Comparison of ENCODE assay signal across 23 cellular contexts in the genomic region with DNA sequence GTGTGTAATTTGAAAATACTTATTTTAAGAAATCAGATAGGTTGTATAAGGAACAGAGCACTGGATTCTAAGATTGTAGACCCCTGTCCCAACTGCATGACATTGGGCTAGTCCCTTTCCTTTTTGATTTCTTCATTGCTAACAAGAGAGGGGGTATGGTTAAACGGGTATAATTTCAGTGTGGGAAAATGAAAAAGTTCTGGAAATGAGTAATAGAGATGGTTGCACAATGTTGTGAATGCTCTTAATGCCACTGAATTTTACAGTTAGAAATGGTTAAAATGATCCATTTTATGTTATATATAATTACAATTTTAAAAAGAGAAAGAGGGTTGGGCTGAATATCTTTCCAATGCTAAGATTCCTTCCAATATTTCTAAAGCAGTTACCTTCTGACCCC.
DNase-seq lines count a peak whose midpoint lies in the region; ATAC-seq, FAIRE-seq and TF ChIP-seq lines count a peak whose summit lies in the region.
"Had no signal": no experiment of that assay in that cellular context is flagged by ENCODE, and none has a peak within 500 bp of the region (broad histone marks: within the 10 kb centered on the region; RNA-seq: fewer than 3 reads in every experiment).

No MANE protein-coding gene starts in this region.

- TF ChIP-seq RAD21 in A549 (conservative IDR thresholded peaks at IDR 0.05 in 1 of 2, IDR thresholded peaks at IDR 0.05 in 1 of 2), result no peak

- TF ChIP-seq POLR2A in A549 (IDR thresholded peaks at IDR 0.05; ENCODE audit: low read length), result no peak
- no peak for TF ChIP-seq POLR2A in gastroesophageal sphincter (IDR thresholded peaks at IDR 0.05)

- H3K4me3 ChIP-seq in A549 (no peak overlapping the region), GM23248 (no peak overlapping the region), cardiac fibroblast (replicated peaks in 1 of 2; ENCODE audit: low read depth in 2 of 2, low read length in 2 of 2) (no peak overlapping the region), gastroesophageal sphincter (no peak overlapping the region)
- H3K4me3 ChIP-seq: BLaER1, PC-9 had no signal

- H3F3A ChIP-seq in GM23248 (ENCODE audit: insufficient read depth), result peaks cover 43% of the 10 kb centered on the region

- H3K4me1 ChIP-seq in A549 (peaks cover 43% of the 10 kb centered on the region), GM23248 (ENCODE audit: insufficient read depth) (peaks cover 49% of the 10 kb centered on the region), gastroesophageal sphincter (peaks cover 0 to 13% (median 8%) of the 10 kb centered on the region in 3 donors)

- in situ Hi-C loops in GM23248 (cut with MboI), result no loop called here

- peak overlapping the region; percentile 15 to 80; a peak in 4 of 6 replicates for H3K27ac ChIP-seq in A549
- H3K27ac ChIP-seq in GM23248, result peak overlapping the region; percentile 36; the same call in 1 of the 2 replicates
- no peak overlapping the region for H3K27ac ChIP-seq in gastroesophageal sphincter
- H3K27ac ChIP-seq: BLaER1, KMS-11, PC-9, RWPE1 had no signal

- H2AFZ ChIP-seq in GM23248, result no peak overlapping the region
- H2AFZ ChIP-seq: PC-9 had no signal

- FAIRE-seq in A549 (lab: Jason Lieb, UNC), result no peak
- FAIRE-seq: A204.1, GM12892, GM18507 had no signal

- H3K27me3 ChIP-seq in GM23248 (replicated peaks; ENCODE audit: insufficient read depth) (no peaks in the 10 kb centered on the region), gastroesophageal sphincter (no peaks in the 10 kb centered on the region)
- H3K27me3 ChIP-seq: BLaER1 had no signal

- POLR2A ChIA-PET in A549 (lab: Yijun Ruan, JAX), result no interaction called here

- CTCF ChIA-PET in A549 (lab: Yijun Ruan, JAX), result no interaction called here

- no peaks in the 10 kb centered on the region for H3K9me2 ChIP-seq in GM23248 (ENCODE audit: insufficient read depth)

- H3K36me3 ChIP-seq in GM23248 (ENCODE audit: low read depth) (no peaks in the 10 kb centered on the region), gastroesophageal sphincter (no peaks in the 10 kb centered on the region)
- H3K36me3 ChIP-seq: BLaER1 had no signal

- 55% methylated on average over 1 of the region's 1 CpG for WGBS in A549 (ENCODE audit: missing lambda C conversion rate)
- WGBS in GM23248 (ENCODE audit: low coverage in 1 of 2, low lambda C conversion rate in 2 of 2, missing lambda C conversion rate in 2 of 2), 2 experiments, result 12 to 16% methylated on average over 1 of the region's 1 CpG
- 100% methylated on average over 1 of the region's 1 CpG for WGBS in gastroesophageal sphincter (ENCODE audit: low coverage in 1 of 2), 2 donors

- no peak for ATAC-seq in A549
- no peak for ATAC-seq in gastroesophageal sphincter
- ATAC-seq in GM21423 (IDR thresholded peaks at IDR 0.05; ENCODE audit: unreplicated experiment), result no peak
- ATAC-seq: CD8-positive, alpha-beta T cell had no signal

- DNase-seq in A549 (ENCODE audit: low read depth in 1 of 2, low spot score in 1 of 2) (no peak), GM23248 (peak; percentile 68), cardiac fibroblast (ENCODE audit: low read depth in 2 of 2) (peak; percentile 24 to 70), iris pigment epithelial cell (ENCODE audit: low read depth) (peak; percentile 75), SW480 (ENCODE audit: low spot score) (no peak), hepatic stellate cell (ENCODE audit: low spot score) (no peak)
- DNase-seq: Calu3; CD8-positive, alpha-beta T cell; EL; NCI-H1092 treated with DMSO at 0.1 percent for 48 hours; NCI-H2029 treated with DMSO at 0.1 percent for 48 hours; NCI-H2171; NCI-H526; PC-9; SIG-M5 had no signal

- no peak for TF ChIP-seq CTCF in A549 (IDR thresholded peaks at IDR 0.05)
- no peak for TF ChIP-seq CTCF in cardiac fibroblast (IDR thresholded peaks at IDR 0.05; ENCODE audit: low read depth, low read length)
- no peak for TF ChIP-seq CTCF in gastroesophageal sphincter (IDR thresholded peaks at IDR 0.05)

- H3K79me2 ChIP-seq in GM23248 (ENCODE audit: insufficient read depth), result no peaks in the 10 kb centered on the region

- no peaks in the 10 kb centered on the region for H4K20me1 ChIP-seq in GM23248 (ENCODE audit: insufficient read depth)
- H4K20me1 ChIP-seq: BLaER1 had no signal

- no peak overlapping the region for H3K9ac ChIP-seq in GM23248
- H3K9ac ChIP-seq: BLaER1, KMS-11 had no signal

- TF ChIP-seq EP300 in A549 (IDR thresholded peaks at IDR 0.05), result no peak
- no peak for TF ChIP-seq EP300 in gastroesophageal sphincter (IDR thresholded peaks at IDR 0.05)

- H3K4me2 ChIP-seq in A549 (peak overlapping the region; percentile 16; the same call in 1 of the 3 replicates), GM23248 (ENCODE audit: unreplicated experiment) (no peak overlapping the region)
- H3K4me2 ChIP-seq: BLaER1, KMS-11, PC-9 had no signal

- H3K9me3 ChIP-seq in A549 (no peaks in the 10 kb centered on the region), GM23248 (ENCODE audit: low read depth) (no peaks in the 10 kb centered on the region), gastroesophageal sphincter (no peaks in the 10 kb centered on the region)
- H3K9me3 ChIP-seq: BLaER1 had no signal

TF ChIP-seq in A549, 52 proteins besides CTCF, POLR2A, EP300 and RAD21:
- TF ChIP-seq CEBPB (IDR thresholded peaks at IDR 0.05) (peak in 1 of 2 experiments; percentile 34; a peak in 2 of 4 replicates), HOXB5 (CRISPR knock-in tag; IDR thresholded peaks at IDR 0.05) (no peak)
TF ChIP-seq in A549: peak in this region for 1.

Comparison
In these comparisons a context has a peak if more than half of its experiments do, and no peak if none do; other contexts are left out.
1. DNase-seq: peak in GM23248 (single experiment), cardiac fibroblast (2 of 2) and iris pigment epithelial cell (single experiment); none in A549 (0 of 2), SW480 (single experiment) and hepatic stellate cell (single experiment).
2. H3K27ac ChIP-seq: peak in A549 (2 of 2) and GM23248 (single experiment); none in gastroesophageal sphincter (0 of 4).